ENCODE assay signal across 1 cellular context in genomic region chr12:110403146-110403974, GRCh38.
TF ChIP-seq lines count a peak whose summit lies in the region.

Gene ANAPC7 (minus strand): TSS chr12:110403708. CDS start chr12:110403627, 81 bp downstream.

TF ChIP-seq in HepG2, 621 proteins besides CTCF, POLR2A, EP300 and RAD21 (continued from another document and continues in another):
- TF ChIP-seq PATZ1 (CRISPR knock-in tag; IDR thresholded peaks at IDR 0.05) (no peak), KLF13 (CRISPR knock-in tag; IDR thresholded peaks at IDR 0.05) (no peak), TRIM22 (IDR thresholded peaks at IDR 0.05) (no peak), SUZ12 (IDR thresholded peaks at IDR 0.05; ENCODE audit: low read depth, low read length) (no peak), MAFG (CRISPR knock-in tag; IDR thresholded peaks at IDR 0.05) (no peak), ZNF660 (CRISPR knock-in tag; IDR thresholded peaks at IDR 0.05; ENCODE audit: borderline replicate concordance, low read depth) (no peak), ATAD3A (CRISPR knock-in tag; IDR thresholded peaks at IDR 0.05) (no peak), ZNF619 (CRISPR knock-in tag; IDR thresholded peaks at IDR 0.05) (no peak), NBN (conservative IDR thresholded peaks at IDR 0.05) (no peak), ZBTB4 (CRISPR knock-in tag; IDR thresholded peaks at IDR 0.05; ENCODE audit: borderline replicate concordance) (no peak), ZBTB3 (CRISPR knock-in tag; IDR thresholded peaks at IDR 0.05; ENCODE audit: borderline replicate concordance, low read depth) (no peak; the same call in 1 of the 2 replicates), NFIC (IDR thresholded peaks at IDR 0.05; ENCODE audit: low read length) (0 out of 2 replicates have a peak, but pooled peaks have one; percentile 73), ZNF740 (CRISPR knock-in tag; IDR thresholded peaks at IDR 0.05) (no peak), SP1 (IDR thresholded peaks at IDR 0.05) (no peak), SP1 (CRISPR knock-in tag; IDR thresholded peaks at IDR 0.05) (no peak), CREB3 (CRISPR knock-in tag; IDR thresholded peaks at IDR 0.05) (no peak), SKI (IDR thresholded peaks at IDR 0.05; ENCODE audit: partially characterized antibody) (no peak), RARA (CRISPR knock-in tag; IDR thresholded peaks at IDR 0.05) (no peak), ZNF318 (CRISPR knock-in tag; IDR thresholded peaks at IDR 0.05) (no peak), DRAP1 (CRISPR knock-in tag; IDR thresholded peaks at IDR 0.05) (no peak; the same call in 1 of the 2 replicates), ZNF441 (CRISPR knock-in tag; IDR thresholded peaks at IDR 0.05; ENCODE audit: borderline replicate concordance) (no peak), TRAFD1 (CRISPR knock-in tag; IDR thresholded peaks at IDR 0.05; ENCODE audit: borderline replicate concordance) (0 out of 2 replicates have a peak, but pooled peaks have one; percentile 10), ZNF709 (CRISPR knock-in tag; IDR thresholded peaks at IDR 0.05) (peak; percentile 32; the same call in 1 of the 2 replicates), CC2D1A (CRISPR knock-in tag; IDR thresholded peaks at IDR 0.05) (no peak), ATF1 (CRISPR knock-in tag; IDR thresholded peaks at IDR 0.05) (peak; percentile 43; the same call in 1 of the 2 replicates), STAT6 (CRISPR knock-in tag; IDR thresholded peaks at IDR 0.05; ENCODE audit: borderline replicate concordance) (no peak; the same call in 1 of the 2 replicates), SNAI1 (CRISPR knock-in tag; IDR thresholded peaks at IDR 0.05; ENCODE audit: borderline replicate concordance) (peak; percentile 79; the same call in 1 of the 2 replicates), MXD3 (CRISPR knock-in tag; IDR thresholded peaks at IDR 0.05) (peak; percentile 96), FOXK1 (CRISPR knock-in tag; IDR thresholded peaks at IDR 0.05; ENCODE audit: borderline replicate concordance, low read depth) (peak; percentile 27; the same call in 1 of the 2 replicates), ZBTB37 (CRISPR knock-in tag; IDR thresholded peaks at IDR 0.05) (no peak)
